12 cellular contexts compared by ENCODE assay signal in the genomic region with DNA sequence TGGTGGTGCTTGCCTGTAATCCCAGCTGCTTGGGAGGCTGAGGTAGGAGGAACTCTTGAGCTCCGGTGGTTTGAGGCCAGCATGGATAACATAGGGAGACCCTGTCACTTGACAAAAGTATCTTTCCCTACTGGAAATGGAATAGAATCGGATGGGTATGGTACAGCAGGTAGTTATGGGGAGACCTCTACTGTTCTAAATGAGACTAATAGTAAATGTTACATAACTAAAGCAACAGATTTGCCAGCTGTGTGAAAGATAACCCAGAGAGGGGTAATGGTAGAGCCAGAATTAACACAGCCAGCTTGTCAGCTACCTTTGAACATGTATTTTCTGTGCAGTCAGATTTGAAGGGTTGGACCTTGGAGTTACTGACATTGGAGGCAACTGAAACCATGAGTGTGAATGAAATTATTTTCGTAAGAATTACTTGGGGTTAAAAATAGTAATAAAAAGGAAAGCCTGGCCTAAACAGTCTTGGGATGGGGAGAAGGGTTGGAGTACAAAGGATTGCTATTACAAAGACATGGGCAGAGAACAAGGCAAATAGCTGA. TPM values are rescaled to one million over a fixed set of nuclear protein-coding genes. Genes with fewer than 3 reads are reported as not detected.
DNase-seq lines count a peak whose midpoint lies in the region; TF ChIP-seq lines count a peak whose summit lies in the region.
"Had no signal": no experiment of that assay in that cellular context is flagged by ENCODE, and none has a peak within 500 bp of the region (broad histone marks: within the 10 kb centered on the region; RNA-seq: fewer than 3 reads in every experiment).

No MANE protein-coding gene starts in this region.

- H3K27me3 ChIP-seq in liver (ENCODE audit: control insufficient read depth in 4 of 4, insufficient read depth in 4 of 4, low read length in 3 of 4) (no peaks in the 10 kb centered on the region), H9 (ENCODE audit: insufficient read depth, low read length) (no peaks in the 10 kb centered on the region), WERI-Rb-1 (ENCODE audit: insufficient read depth, low read depth, severe bottlenecking) (no peaks in the 10 kb centered on the region)

- no peak overlapping the region for H4K8ac ChIP-seq in H9 (replicated peaks; ENCODE audit: insufficient read length, low read depth, low read length)

- WGBS in liver: 61% methylated on average over 3 of the region's 3 CpGs
- WGBS in H9 (ENCODE audit: extremely low coverage, insufficient read length, low lambda C conversion rate): no CpG with 5 or more reads among the region's 3 CpGs

- H3K4me1 Mint-ChIP-seq in activated T-helper 1 cell treated with anti-CD3 and anti-CD28 coated beads, Interleukin-12 subunit alpha, Interleukin-12 subunit beta, Interleukin-2, Interleukin-4 antibody, amounts not matched to agents 30 ng/mL and 10 ng/mL and 1 ng/mL, durations not matched to agents 14 hours and 24 hours and 36 hours (ENCODE audit: low read depth): peaks cover 22% of the 10 kb centered on the region
- H3K4me1 Mint-ChIP-seq in H9: peaks cover 6 to 13% of the 10 kb centered on the region in 2 experiments; a peak in 3 of 4 replicates

- DNase-seq in activated T-helper 1 cell treated with anti-CD3 and anti-CD28 coated beads, Interleukin-12 subunit alpha, Interleukin-12 subunit beta, Interleukin-2, Interleukin-4 antibody, amounts not matched to agents 30 ng/mL and 10 ng/mL and 1 ng/mL, durations not matched to agents 14 hours and 24 hours and 36 hours (ENCODE audit: low spot score): no peak
- DNase-seq in NCI-H345 (lab: John Stamatoyannopoulos, UW) (no peak), H9 (no peak), NCI-H1436 (lab: John Stamatoyannopoulos, UW) (no peak), WERI-Rb-1 (no peak)
- DNase-seq: activated CD4-positive, alpha-beta T cell treated with anti-CD3 and anti-CD28 coated beads for 48 hours; endodermal cell; NCI-H1436 treated with DMSO at 0.1 percent for 48 hours; SHP77 had no signal

- H4K91ac ChIP-seq in H9 (ENCODE audit: insufficient read length, low read depth, low read length): no peak overlapping the region

- intact Hi-C loops in activated T-helper 1 cell treated with anti-CD3 and anti-CD28 coated beads, Interleukin-12 subunit alpha, Interleukin-12 subunit beta, Interleukin-2, Interleukin-4 antibody, amounts not matched to agents 30 ng/mL and 10 ng/mL and 1 ng/mL, durations not matched to agents 14 hours and 24 hours and 36 hours (cut with micrococcal nuclease): no loop called here

- no peak overlapping the region for H2AFZ ChIP-seq in H9 (ENCODE audit: low read length)

- H4K20me1 ChIP-seq in H9 (ENCODE audit: control insufficient read depth, insufficient read depth, insufficient read length): no peaks in the 10 kb centered on the region

- H2BK20ac ChIP-seq in H9 (ENCODE audit: low read depth, low read length, poor library complexity, severe bottlenecking): no peak overlapping the region

- no peaks in the 10 kb centered on the region for H3K79me1 ChIP-seq in H9 (ENCODE audit: insufficient read depth, low read depth, low read length, poor library complexity, severe bottlenecking)

- H3K4me2 ChIP-seq in H9 (ENCODE audit: insufficient read depth, insufficient read length, low read length): no peak overlapping the region

- no peaks in the 10 kb centered on the region for H3K9me3 Mint-ChIP-seq in activated T-helper 1 cell treated with anti-CD3 and anti-CD28 coated beads, Interleukin-12 subunit alpha, Interleukin-12 subunit beta, Interleukin-2, Interleukin-4 antibody, amounts not matched to agents 30 ng/mL and 10 ng/mL and 1 ng/mL, durations not matched to agents 14 hours and 24 hours and 36 hours
- no peaks in the 10 kb centered on the region for H3K9me3 Mint-ChIP-seq in H9
- H3K9me3 Mint-ChIP-seq: endodermal cell had no signal

- no peak overlapping the region for H2BK15ac ChIP-seq in H9 (ENCODE audit: low read depth, low read length)

- TF ChIP-seq RAD21 in liver (IDR thresholded peaks at IDR 0.05): peak; percentile 58 to 76

- H3K23ac ChIP-seq in H9 (ENCODE audit: insufficient read length, low read depth, low read length): no peak overlapping the region

- H3K14ac ChIP-seq in H9 (ENCODE audit: insufficient read depth, low read length): no peak overlapping the region

- H3K9me3 ChIP-seq in HEK293 (ENCODE audit: control insufficient read depth, insufficient read depth, low read depth, low read length): no peaks in the 10 kb centered on the region
- no peaks in the 10 kb centered on the region for H3K9me3 ChIP-seq in liver (ENCODE audit: control insufficient read depth in 4 of 4, low read length in 3 of 4)
- H3K9me3 ChIP-seq in H9 (ENCODE audit: control insufficient read depth, low read depth, low read length): no peaks in the 10 kb centered on the region
- H3K9me3 ChIP-seq in WERI-Rb-1 (ENCODE audit: severe bottlenecking): no peaks in the 10 kb centered on the region

- H2AK5ac ChIP-seq in H9 (ENCODE audit: insufficient read length, low read length): no peak overlapping the region

- peak; percentile 25 for TF ChIP-seq CTCF in C4-2B (conservative IDR thresholded peaks at IDR 0.05)
- peak; percentile 21; the same call in 1 of the 2 replicates for TF ChIP-seq CTCF in HEK293 (tag by site-specific recombination; IDR thresholded peaks at IDR 0.05)
- no peak for TF ChIP-seq CTCF in liver (IDR thresholded peaks at IDR 0.05; ENCODE audit: low read depth, low read length, missing input control)
- no peak for TF ChIP-seq CTCF in H9 (conservative IDR thresholded peaks at IDR 0.05)
- no peak for TF ChIP-seq CTCF in WERI-Rb-1 (IDR thresholded peaks at IDR 0.05; ENCODE audit: low read depth, low read length)

- H3K27ac Mint-ChIP-seq in activated T-helper 1 cell treated with anti-CD3 and anti-CD28 coated beads, Interleukin-12 subunit alpha, Interleukin-12 subunit beta, Interleukin-2, Interleukin-4 antibody, amounts not matched to agents 30 ng/mL and 10 ng/mL and 1 ng/mL, durations not matched to agents 14 hours and 24 hours and 36 hours: peak overlapping the region; percentile 25
- peak overlapping the region in 1 of 3 experiments; percentile 26; a peak in 2 of 7 replicates for H3K27ac Mint-ChIP-seq in H9
- H3K27ac Mint-ChIP-seq: endodermal cell had no signal

- POLR2A ChIA-PET in HEK293 (lab: Yijun Ruan, JAX): no interaction called here

- no peaks in the 10 kb centered on the region for H3K27me3 Mint-ChIP-seq in activated T-helper 1 cell treated with anti-CD3 and anti-CD28 coated beads, Interleukin-12 subunit alpha, Interleukin-12 subunit beta, Interleukin-2, Interleukin-4 antibody, amounts not matched to agents 30 ng/mL and 10 ng/mL and 1 ng/mL, durations not matched to agents 14 hours and 24 hours and 36 hours (ENCODE audit: insufficient read depth)
- no peaks in the 10 kb centered on the region for H3K27me3 Mint-ChIP-seq in H9 (ENCODE audit: low read depth)

- H3K4me1 ChIP-seq in HEK293 (ENCODE audit: control insufficient read depth, insufficient read depth, low read length) (no peaks in the 10 kb centered on the region), liver (ENCODE audit: control insufficient read depth in 4 of 4, insufficient read depth in 4 of 4, low read length in 3 of 4) (peaks cover 0 to 17% (median 12%) of the 10 kb centered on the region in 4 donors), H9 (ENCODE audit: insufficient read depth, low read length) (no peaks in the 10 kb centered on the region; the same call in 1 of the 2 replicates)

- H3K4me3 Mint-ChIP-seq in activated T-helper 1 cell treated with anti-CD3 and anti-CD28 coated beads, Interleukin-12 subunit alpha, Interleukin-12 subunit beta, Interleukin-2, Interleukin-4 antibody, amounts not matched to agents 30 ng/mL and 10 ng/mL and 1 ng/mL, durations not matched to agents 14 hours and 24 hours and 36 hours: no peak overlapping the region
- H3K4me3 Mint-ChIP-seq in H9: no peak overlapping the region
- H3K4me3 Mint-ChIP-seq: endodermal cell had no signal

- no peak overlapping the region for H3K27ac ChIP-seq in C4-2B
- H3K27ac ChIP-seq in HEK293 (ENCODE audit: extremely low read depth, low read depth, low read length): no peak overlapping the region
- peak overlapping the region in 1 of 2 donors; percentile 50 for H3K27ac ChIP-seq in liver (ENCODE audit: low read depth in 1 of 2, low read length in 2 of 2)
- H3K27ac ChIP-seq in H9 (ENCODE audit: insufficient read length, low read depth, low read length): no peak overlapping the region
- H3K27ac ChIP-seq in WERI-Rb-1: no peak overlapping the region

- peaks cover 34% of the 10 kb centered on the region for H3K36me3 Mint-ChIP-seq in activated T-helper 1 cell treated with anti-CD3 and anti-CD28 coated beads, Interleukin-12 subunit alpha, Interleukin-12 subunit beta, Interleukin-2, Interleukin-4 antibody, amounts not matched to agents 30 ng/mL and 10 ng/mL and 1 ng/mL, durations not matched to agents 14 hours and 24 hours and 36 hours (ENCODE audit: low read depth)
- H3K36me3 Mint-ChIP-seq in H9 (ENCODE audit: insufficient read depth in 1 of 3, low read depth in 3 of 3): peaks cover 0 to 6% (median 3%) of the 10 kb centered on the region in 3 experiments; a peak in 2 of 7 replicates

- H4K5ac ChIP-seq in H9 (ENCODE audit: insufficient read length, low read depth, low read length): no peak overlapping the region

- no peaks in the 10 kb centered on the region for H3K79me2 ChIP-seq in H9 (ENCODE audit: insufficient read depth, low read length)

- H3K36me3 ChIP-seq in HEK293 (ENCODE audit: control insufficient read depth in 2 of 2, insufficient read depth in 1 of 2, low read length in 2 of 2) (peaks cover 5 to 21% of the 10 kb centered on the region in 2 experiments; a peak in 2 of 3 replicates), liver (ENCODE audit: control insufficient read depth in 4 of 4, insufficient read depth in 3 of 4, low read depth in 1 of 4, low read length in 3 of 4) (peaks cover 2 to 7% (median 4%) of the 10 kb centered on the region in 4 donors), WERI-Rb-1 (peaks cover 9% of the 10 kb centered on the region)

- H2BK120ac ChIP-seq in H9 (ENCODE audit: low read depth, low read length, poor library complexity, severe bottlenecking): no peak overlapping the region

- no peak overlapping the region for H3K9ac ChIP-seq in liver (ENCODE audit: low read depth in 1 of 2, low read length in 2 of 2)
- H3K9ac ChIP-seq in H9 (ENCODE audit: extremely low read depth, insufficient read length, low read length): no peak overlapping the region

- no peaks in the 10 kb centered on the region for H3K23me2 ChIP-seq in H9 (ENCODE audit: insufficient read length, low read depth, low read length, poor library complexity, severe bottlenecking)

- H3K56ac ChIP-seq in H9 (ENCODE audit: insufficient read length, low read depth, low read length): no peak overlapping the region

- no peak overlapping the region for H3K18ac ChIP-seq in H9 (ENCODE audit: insufficient read length, low read depth, low read length)

- H3K4ac ChIP-seq in H9 (ENCODE audit: low read depth, low read length): no peak overlapping the region

- H3T11ph ChIP-seq in H9 (ENCODE audit: low read length): no peak overlapping the region

- H3K4me3 ChIP-seq in HEK293 (ENCODE audit: low read depth, low read length) (no peak overlapping the region), liver (ENCODE audit: low read depth in 1 of 3, low read length in 3 of 3) (no peak overlapping the region), WERI-Rb-1 (ENCODE audit: low read depth, low read length) (no peak overlapping the region)

- CTCF ChIA-PET in HEK293 (lab: Yijun Ruan, JAX): no interaction called here

- no peak overlapping the region for H2BK12ac ChIP-seq in H9 (ENCODE audit: insufficient read length, low read depth, low read length)

- H2BK5ac ChIP-seq in H9 (ENCODE audit: insufficient read length, low read length): no peak overlapping the region

RNA-seq across cellular contexts. Expression of a gene that starts 21.7 kb away (rescaled TPM):
- total RNA-seq in activated T-helper 1 cell treated with anti-CD3 and anti-CD28 coated beads, Interleukin-12 subunit alpha, Interleukin-12 subunit beta, Interleukin-2, Interleukin-4 antibody, amounts not matched to agents 30 ng/mL and 10 ng/mL and 1 ng/mL, durations not matched to agents 14 hours and 24 hours and 36 hours: 123 and 135 TPM in 2 replicates
- total RNA-seq in liver (10 to 100 TPM; 20.7 to 38.3 TPM), H9 (2021) (142 and 147 TPM in 2 replicates)
- polyA plus RNA-seq in liver: 10 to 100 TPM in 1 of 2 donors, 1 to 10 TPM in 1; 6.3 to 11.7 TPM

RNA-seq across cellular contexts. Expression of a gene that starts 54.4 kb away (rescaled TPM):
- total RNA-seq in activated T-helper 1 cell treated with anti-CD3 and anti-CD28 coated beads, Interleukin-12 subunit alpha, Interleukin-12 subunit beta, Interleukin-2, Interleukin-4 antibody, amounts not matched to agents 30 ng/mL and 10 ng/mL and 1 ng/mL, durations not matched to agents 14 hours and 24 hours and 36 hours: 244 and 263 TPM in 2 replicates
- total RNA-seq in liver (100 to 1,000 TPM in 1 of 2 donors, 10 to 100 TPM in 1; 79.3 to 123 TPM), H9 (2021) (89.1 and 97.7 TPM in 2 replicates)
- polyA plus RNA-seq in liver: 10 to 100 TPM; 56.2 to 65.6 TPM

Comparison
In these comparisons a context has a peak if more than half of its experiments do, and no peak if none do; other contexts are left out.
1. CTCF ChIP-seq: peak in C4-2B (single experiment) and HEK293 (single experiment); none in liver (single experiment), H9 (single experiment) and WERI-Rb-1 (single experiment).